ENCODE assay signal across 19 cellular contexts in genomic region chr15:54687628-54688027, GRCh38.
DNase-seq lines count a peak whose midpoint lies in the region; ATAC-seq, FAIRE-seq and TF ChIP-seq lines count a peak whose summit lies in the region.
"Had no signal": no experiment of that assay in that cellular context is flagged by ENCODE, and none has a peak within 500 bp of the region (broad histone marks: within the 10 kb centered on the region; RNA-seq: fewer than 3 reads in every experiment).

No MANE protein-coding gene starts in this region.

- H3K36me3 Mint-ChIP-seq in Calu3 (ENCODE audit: insufficient read depth, unreplicated experiment) = no peaks in the 10 kb centered on the region

- H3K9ac ChIP-seq in endocrine pancreas (ENCODE audit: control insufficient read depth, insufficient read depth, low read length) = no peak overlapping the region
- H3K9ac ChIP-seq: KMS-11 had no signal

- H3K27me3 ChIP-seq in Panc1 (ENCODE audit: control insufficient read depth, insufficient read depth, low read length) (no peaks in the 10 kb centered on the region), endocrine pancreas (ENCODE audit: control insufficient read depth, insufficient read depth, low read length) (peaks cover 2% of the 10 kb centered on the region), pancreas (no peaks in the 10 kb centered on the region)
- H3K27me3 ChIP-seq in effector memory CD4-positive, alpha-beta T cell (replicated peaks; ENCODE audit: control insufficient read depth, insufficient read depth, low read length, poor library complexity, severe bottlenecking) = no peaks in the 10 kb centered on the region
- H3K27me3 ChIP-seq: BE2C had no signal

- BruUV-seq in Calu3 (replicated peaks; lab: Mats Ljungman, UMichigan) (no TSS peak), Panc1 (replicated peaks; lab: Mats Ljungman, UMichigan) (no TSS peak)

- H3K4me3 Mint-ChIP-seq in Calu3 (ENCODE audit: low read depth, unreplicated experiment) = peak overlapping the region; percentile 60
- H3K4me3 Mint-ChIP-seq: CD4-positive, alpha-beta T cell; GM23338; T-helper 1 cell treated with Interleukin-12 subunit alpha and Interleukin-12 subunit beta and Interleukin-4 antibody, amounts not matched to agents 30 μg/mL and 1 μg/mL, for 36 hours had no signal

- H3K4me1 Mint-ChIP-seq in Calu3 (ENCODE audit: low read depth, unreplicated experiment) = peaks cover 9% of the 10 kb centered on the region
- H3K4me1 Mint-ChIP-seq: GM23338 had no signal

- no peak for ATAC-seq in Panc1
- ATAC-seq in pancreas = peak; percentile 38 to 90 (median 80)
- no peak for ATAC-seq in HG03175 (IDR thresholded peaks at IDR 0.05; ENCODE audit: unreplicated experiment)
- ATAC-seq: GM12878, GM23338, HCT116 had no signal

- no peaks in the 10 kb centered on the region for H3K9me3 Mint-ChIP-seq in Calu3 (ENCODE audit: low read depth, unreplicated experiment)
- H3K9me3 Mint-ChIP-seq: CD4-positive, alpha-beta T cell; T-helper 1 cell treated with Interleukin-12 subunit alpha and Interleukin-12 subunit beta and Interleukin-4 antibody, amounts not matched to agents 30 μg/mL and 1 μg/mL, for 36 hours had no signal

- in situ Hi-C loops in Panc1 (cut with HindIII; ENCODE audit: low pct_unique_long_range_greater_than_20kb, low sequenced_read_pairs) = no loop called here

- CTCF ChIA-PET in Calu3 (lab: Charles Lee) = interaction anchor here (0.7 kb wide), 1 partner anchor 1545 kb away, joined by 5 read pairs; no protein-coding TSS in a partner anchor
- CTCF ChIA-PET in Panc1 (lab: Charles Lee) = no interaction called here

- peak overlapping the region; percentile 7 for H3K27ac Mint-ChIP-seq in Calu3 (ENCODE audit: unreplicated experiment)
- H3K27ac Mint-ChIP-seq: CD4-positive, alpha-beta T cell; GM23338; T-helper 1 cell treated with Interleukin-12 subunit alpha and Interleukin-12 subunit beta and Interleukin-4 antibody, amounts not matched to agents 30 μg/mL and 1 μg/mL, for 36 hours had no signal

- H3K9me3 ChIP-seq in Panc1 (ENCODE audit: control insufficient read depth, insufficient read depth, low read depth, low read length) (no peaks in the 10 kb centered on the region), endocrine pancreas (ENCODE audit: control insufficient read depth, low read length) (no peaks in the 10 kb centered on the region), pancreas (no peaks in the 10 kb centered on the region)
- H3K9me3 ChIP-seq in effector memory CD4-positive, alpha-beta T cell (ENCODE audit: control insufficient read depth, low read length) = no peaks in the 10 kb centered on the region
- H3K9me3 ChIP-seq: BE2C had no signal

- H3K27ac ChIP-seq in Panc1 (ENCODE audit: low read length) (no peak overlapping the region), pancreas (no peak overlapping the region)
- no peak overlapping the region for H3K27ac ChIP-seq in effector memory CD4-positive, alpha-beta T cell (ENCODE audit: insufficient read depth, low read length, poor library complexity, severe bottlenecking)
- H3K27ac ChIP-seq: KMS-11 had no signal

- no peak for FAIRE-seq in pancreas (lab: Jason Lieb, UNC)
- FAIRE-seq: GM12878 had no signal

- H3K4me1 ChIP-seq in Panc1 (ENCODE audit: control insufficient read depth, insufficient read depth, low read length) (no peaks in the 10 kb centered on the region), endocrine pancreas (ENCODE audit: control insufficient read depth, insufficient read depth, low read length) (no peaks in the 10 kb centered on the region), pancreas (no peaks in the 10 kb centered on the region)
- H3K4me1 ChIP-seq in effector memory CD4-positive, alpha-beta T cell (ENCODE audit: control insufficient read depth, insufficient read depth, low read length, poor library complexity, severe bottlenecking) = no peaks in the 10 kb centered on the region
- H3K4me1 ChIP-seq: BE2C had no signal

- no peaks in the 10 kb centered on the region for H3K36me3 ChIP-seq in Panc1 (ENCODE audit: control insufficient read depth, insufficient read depth, low read length)
- H3K36me3 ChIP-seq in endocrine pancreas (ENCODE audit: control insufficient read depth, insufficient read depth, low read length) = no peaks in the 10 kb centered on the region
- H3K36me3 ChIP-seq in pancreas = no peaks in the 10 kb centered on the region
- no peaks in the 10 kb centered on the region for H3K36me3 ChIP-seq in effector memory CD4-positive, alpha-beta T cell (ENCODE audit: control insufficient read depth, insufficient read depth, low read length)
- H3K36me3 ChIP-seq: BE2C had no signal

- 12 to 14% methylated on average over 10 of the region's 10 CpGs for WGBS in pancreas, 2 donors

- intact Hi-C loops in Calu3 (cut with micrococcal nuclease; ENCODE audit: unreplicated experiment) = no loop called here
- intact Hi-C loops in Panc1 (cut with micrococcal nuclease; ENCODE audit: unreplicated experiment) = no loop called here
- intact Hi-C loops in pancreas (cut with DNase I) = no loop called here
- intact Hi-C loops in head of caudate nucleus (cut with DNase I) = no loop called here

- POLR2A ChIA-PET in Panc1 (lab: Charles Lee) = no interaction called here

- TF ChIP-seq CTCF in Calu3 (IDR thresholded peaks at IDR 0.05; ENCODE audit: unreplicated experiment) = no peak
- no peak for TF ChIP-seq CTCF in Panc1 (IDR thresholded peaks at IDR 0.05)
- no peak for TF ChIP-seq CTCF in pancreas (IDR thresholded peaks at IDR 0.05)

- no peaks in the 10 kb centered on the region for H3K27me3 Mint-ChIP-seq in Calu3 (ENCODE audit: unreplicated experiment)
- H3K27me3 Mint-ChIP-seq: CD4-positive, alpha-beta T cell had no signal

- H3K4me3 ChIP-seq in Panc1 (ENCODE audit: low read depth in 2 of 2, low read length in 2 of 2) (peak overlapping the region; percentile 22 to 28), endocrine pancreas (ENCODE audit: control insufficient read depth, insufficient read depth, low read length) (peak overlapping the region; percentile 86), pancreas (peak overlapping the region in 2 of 4 donors; percentile 16 to 25)
- no peak overlapping the region for H3K4me3 ChIP-seq in effector memory CD4-positive, alpha-beta T cell (ENCODE audit: insufficient read depth, low read depth, low read length, poor library complexity, severe bottlenecking)
- H3K4me3 ChIP-seq: GM12878, GM23338 had no signal

- DNase-seq in Calu3 = peak; percentile 16
- DNase-seq in Panc1 (ENCODE audit: low read depth, low spot score) = no peak
- no peak for DNase-seq in pancreas
- DNase-seq in head of caudate nucleus = no peak
- no peak for DNase-seq in effector memory CD4-positive, alpha-beta T cell
- DNase-seq: BE2C; CD4-positive, alpha-beta T cell; GDM1; MM.1S; NCI-H1092 treated with DMSO at 0.1 percent for 48 hours; NCI-H345; NK-92 treated with Interleukin-12 subunit alpha and Interleukin-12 subunit beta, amount 100 ng/mL, for 24 hours had no signal

Comparison
In these comparisons a context has a peak if more than half of its experiments do, and no peak if none do; other contexts are left out.
1. ATAC-seq: peak in pancreas (4 of 4); none in Panc1 (single experiment) and HG03175 (single experiment).